ENCODE assay signal across 1 cellular context in the genomic region with DNA sequence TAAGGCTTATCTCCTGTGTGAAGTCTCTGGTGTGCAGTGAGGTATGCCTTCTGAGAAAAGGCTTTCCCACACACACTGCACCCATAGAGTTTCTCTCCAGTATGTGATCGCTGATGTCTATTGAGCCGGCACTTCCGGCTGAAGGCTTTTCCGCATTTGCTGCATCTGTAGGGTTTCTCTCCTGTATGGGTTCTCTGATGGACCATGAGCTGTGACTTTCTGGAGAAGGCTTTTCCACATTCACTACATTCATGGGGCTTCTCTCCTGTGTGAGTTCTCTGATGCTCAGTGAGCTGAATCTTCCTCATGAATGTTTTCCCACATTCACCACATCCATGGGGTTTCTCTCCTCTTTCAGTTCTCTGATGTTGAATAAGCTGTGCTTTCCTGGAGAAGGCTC.
TF ChIP-seq lines count a peak whose summit lies in the region.

No MANE protein-coding gene starts in this region.

TF ChIP-seq in HepG2, 621 proteins besides CTCF, POLR2A, EP300 and RAD21:
- TF ChIP-seq ZNF605 (CRISPR knock-in tag; IDR thresholded peaks at IDR 0.05) (no peak), ZNF274 (CRISPR knock-in tag; IDR thresholded peaks at IDR 0.05) (peak; percentile 99), ATF1 (CRISPR knock-in tag; IDR thresholded peaks at IDR 0.05) (no peak), ZNF747 (CRISPR knock-in tag; IDR thresholded peaks at IDR 0.05; ENCODE audit: borderline replicate concordance) (no peak), NFE2 (CRISPR knock-in tag; IDR thresholded peaks at IDR 0.05) (no peak), NR2F2 (IDR thresholded peaks at IDR 0.05; ENCODE audit: borderline replicate concordance, low read depth) (no peak)
